27 cellular contexts compared by ENCODE assay signal in genomic region chr10:51530540-51530939, GRCh38.
"Had no signal": no experiment of that assay in that cellular context is flagged by ENCODE, and none has a peak within 500 bp of the region (broad histone marks: within the 10 kb centered on the region; RNA-seq: fewer than 3 reads in every experiment).

No MANE protein-coding gene starts in this region.

- H3K27ac ChIP-seq: gastrocnemius medialis, pancreas, suprapubic skin, transverse colon, upper lobe of right lung, uterus had no signal

- H3K4me2 ChIP-seq: smooth muscle cell had no signal

- DNase-seq: cerebellar nuclear complex; cortex of kidney; effector CD4-positive, alpha-beta T cell; foreskin fibroblast; gastrocnemius medialis; head of caudate nucleus; hypothalamus; immature natural killer cell; islet precursor cell; kidney glomerular epithelial cell; naive thymus-derived CD8-positive, alpha-beta T cell; nephron progenitor cell; occipital lobe; pancreas; retina; stimulated activated CD4-positive, alpha-beta T cell treated with anti-CD3 and anti-CD28 coated beads, Interleukin-12 subunit alpha, Interleukin-12 subunit beta, amount 100 ng/mL, for 4 hours; stimulated activated CD4-positive, alpha-beta T cell treated with anti-CD3 and anti-CD28 coated beads, Interleukin-1b, Interleukin-23, amount 100 ng/mL, for 48 hours; stimulated activated CD4-positive, alpha-beta T cell treated with anti-CD3 and anti-CD28 coated beads, Interleukin-4, amount 100 ng/mL, for 1 hour; stimulated activated CD8-positive, alpha-beta memory T cell treated with anti-CD3 and anti-CD28 coated beads, Interleukin-4, amount 100 ng/mL, for 48 hours; stimulated activated naive CD4-positive, alpha-beta T cell; stimulated activated naive CD8-positive, alpha-beta T cell treated with anti-CD3 and anti-CD28 coated beads, Interleukin-15, amount 100 ng/mL, for 72 hours; transverse colon; upper lobe of right lung; uterus had no signal

- H3K9me3 ChIP-seq: gastrocnemius medialis, pancreas, suprapubic skin, transverse colon, upper lobe of right lung, uterus had no signal

- H3K4me3 ChIP-seq: gastrocnemius medialis, pancreas, smooth muscle cell, suprapubic skin, transverse colon, upper lobe of right lung, uterus had no signal

- H3K27me3 ChIP-seq: gastrocnemius medialis, pancreas, suprapubic skin, transverse colon, upper lobe of right lung, uterus had no signal

- H3K4me1 ChIP-seq: pancreas, suprapubic skin, upper lobe of right lung had no signal

- H3K36me3 ChIP-seq: gastrocnemius medialis, pancreas, suprapubic skin, transverse colon, upper lobe of right lung, uterus had no signal

- ATAC-seq: gastrocnemius medialis; naive thymus-derived CD8-positive, alpha-beta T cell; pancreas; sciatic nerve; stimulated activated naive CD8-positive, alpha-beta T cell treated with anti-CD3 and anti-CD28 coated beads, Interleukin-15, amount 100 ng/mL, for 72 hours; upper lobe of right lung had no signal
